In the genomic region with DNA sequence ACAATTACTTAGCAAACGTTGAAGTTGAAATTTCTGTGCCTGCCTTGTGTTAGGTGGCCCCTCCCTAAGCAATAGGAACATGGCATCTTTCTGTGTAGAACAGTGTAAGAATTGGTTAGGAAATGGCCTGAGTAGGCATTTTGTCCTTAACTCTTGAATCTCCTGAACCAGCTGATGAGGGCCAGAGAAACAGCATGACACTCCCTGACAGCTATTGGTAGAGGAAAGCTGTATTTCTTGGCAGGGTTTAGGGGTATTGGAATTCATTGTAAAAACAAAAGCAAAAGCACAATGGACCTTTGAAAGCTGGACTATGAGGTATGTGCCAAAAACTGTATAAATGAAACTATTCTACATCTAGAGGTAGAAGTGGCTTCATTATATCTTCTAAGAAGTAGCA, we compare ENCODE assay signal across 17 cellular contexts. TPM values are rescaled to one million over a fixed set of nuclear protein-coding genes. Genes with fewer than 3 reads are reported as not detected.
A peak's percentile ranks its signal among the peaks of the same experiment; 100 is the strongest.
DNase-seq lines count a peak whose midpoint lies in the region; ATAC-seq lines count a peak whose summit lies in the region.
"Had no signal": no experiment of that assay in that cellular context is flagged by ENCODE, and none has a peak within 500 bp of the region (broad histone marks: within the 10 kb centered on the region; RNA-seq: fewer than 3 reads in every experiment).

No MANE protein-coding gene starts in this region.

- no peaks in the 10 kb centered on the region for H3K9me3 ChIP-seq in right cardiac atrium (ENCODE audit: control insufficient read depth, low read length)
- H3K9me3 ChIP-seq: psoas muscle had no signal

- no peak overlapping the region for H3K4me3 ChIP-seq in right cardiac atrium (ENCODE audit: low read length)
- H3K4me3 ChIP-seq: psoas muscle had no signal

- peak; percentile 35 for DNase-seq in HT1080 (ENCODE audit: low read depth)
- DNase-seq in caudate nucleus (lab: John Stamatoyannopoulos, UW) = peak in 7 of 61 donors; percentile 29 to 46 (median 36)
- no peak for DNase-seq in right cardiac atrium
- DNase-seq in stromal cell of bone marrow (ENCODE audit: low read depth) = peak; percentile 45
- no peak for DNase-seq in HT-29 (ENCODE audit: low spot score)
- no peak for DNase-seq in activated T-cell treated with anti-CD3 and anti-CD28 coated beads, Interleukin-2, amount 50 U/mL, for 1 hour
- DNase-seq in activated effector memory CD4-positive, alpha-beta T cell treated with Interleukin-2 at 50 U/mL for 16 hours = no peak
- no peak for DNase-seq in NCI-H2081 treated with DMSO at 0.1 percent for 48 hours (lab: John Stamatoyannopoulos, UW)
- DNase-seq: activated T-cell treated with anti-CD3 and anti-CD28 coated beads, Interleukin-2, amount 50 U/mL, for 4 hours; aorta; GF-D8; Kasumi-1; psoas muscle; stimulated activated CD4-positive, alpha-beta T cell treated with anti-CD3 and anti-CD28 coated beads, Interleukin-4, amount 100 ng/mL, for 24 hours; stimulated activated naive CD4-positive, alpha-beta T cell had no signal

- H3K4me1 ChIP-seq in right cardiac atrium (ENCODE audit: control insufficient read depth, insufficient read depth, low read length) = peaks cover 13% of the 10 kb centered on the region

- WGBS in right cardiac atrium = 37% methylated on average over 1 of the region's 1 CpG

- H3K27me3 ChIP-seq in right cardiac atrium (ENCODE audit: control insufficient read depth, insufficient read depth) = no peaks in the 10 kb centered on the region

- ATAC-seq in right cardiac atrium = peak; percentile 78 to 85
- ATAC-seq: activated T-cell treated with anti-CD3 and anti-CD28 coated beads, Interleukin-2, amount 50 U/mL, for 4 hours; psoas muscle had no signal

- intact Hi-C loops in right cardiac atrium (cut with DNase I) = loop anchor here in 1 of 4 donors (10.0 kb wide), 1 partner anchor 65 kb away; no protein-coding TSS in a partner anchor

- H3K27ac ChIP-seq in caudate nucleus (ENCODE audit: low read depth, low read length) (peak overlapping the region; percentile 92), right cardiac atrium (ENCODE audit: low read length) (peak overlapping the region; percentile 42)
- H3K27ac ChIP-seq: psoas muscle had no signal

RNA-seq across cellular contexts. Expression of gene LRTM2, which starts 40.6 kb away (rescaled TPM):
- total RNA-seq in HT1080 (2014; rRNA removed; shearing (Covaris generic)) = not detected in 2 replicates
- not detected in 2 replicates for polyA plus RNA-seq in HT1080 (2015; cell fraction: cytosol; rRNA removed)
- polyA plus RNA-seq in HT1080 (2015; cell fraction: nucleus; rRNA removed) = not detected in 2 replicates
- total RNA-seq in right cardiac atrium = not detected
- not detected for polyA plus RNA-seq in right cardiac atrium
- total RNA-seq in HT-29 (2014; rRNA removed; shearing (Covaris generic)) = not detected in 2 replicates
- total RNA-seq: aorta; mucosa of gallbladder; psoas muscle; T-helper 1 cell treated with Interleukin-12 subunit alpha and Interleukin-12 subunit beta and Interleukin-4 antibody, amounts not matched to agents 30 ng/mL and 1 ng/mL, for 36 hours had no signal
- polyA plus RNA-seq: aorta, psoas muscle had no signal

Comparison
In these comparisons a context has a peak if more than half of its experiments do, and no peak if none do; other contexts are left out.
1. DNase-seq: peak in HT1080 (single experiment) and stromal cell of bone marrow (single experiment); none in right cardiac atrium (0 of 3), HT-29 (single experiment), activated T-cell treated with anti-CD3 and anti-CD28 coated beads, Interleukin-2, amount 50 U/mL, for 1 hour (single experiment), activated effector memory CD4-positive, alpha-beta T cell treated with Interleukin-2 at 50 U/mL for 16 hours (single experiment) and NCI-H2081 treated with DMSO at 0.1 percent for 48 hours (single experiment).